ENCODE assay signal across 9 cellular contexts in genomic region chr6:74674377-74674776, GRCh38.
"Had no signal": no experiment of that assay in that cellular context is flagged by ENCODE, and none has a peak within 500 bp of the region (broad histone marks: within the 10 kb centered on the region; RNA-seq: fewer than 3 reads in every experiment).

No MANE protein-coding gene starts in this region.

- H3K4me3 ChIP-seq: GM23338 had no signal

- H2AFZ ChIP-seq: GM23338 had no signal

- ATAC-seq: GM23338, HepG2 had no signal

- H3K9ac ChIP-seq: KMS-11 had no signal

- H3K4me2 ChIP-seq: GM23338, KMS-11 had no signal

- H3K27ac ChIP-seq: HL-60, KMS-11 had no signal

- DNase-seq: H9, HCEC 1CT, KBM-7 had no signal

- FAIRE-seq: H1, H54, HepG2 had no signal
